In the genomic region with DNA sequence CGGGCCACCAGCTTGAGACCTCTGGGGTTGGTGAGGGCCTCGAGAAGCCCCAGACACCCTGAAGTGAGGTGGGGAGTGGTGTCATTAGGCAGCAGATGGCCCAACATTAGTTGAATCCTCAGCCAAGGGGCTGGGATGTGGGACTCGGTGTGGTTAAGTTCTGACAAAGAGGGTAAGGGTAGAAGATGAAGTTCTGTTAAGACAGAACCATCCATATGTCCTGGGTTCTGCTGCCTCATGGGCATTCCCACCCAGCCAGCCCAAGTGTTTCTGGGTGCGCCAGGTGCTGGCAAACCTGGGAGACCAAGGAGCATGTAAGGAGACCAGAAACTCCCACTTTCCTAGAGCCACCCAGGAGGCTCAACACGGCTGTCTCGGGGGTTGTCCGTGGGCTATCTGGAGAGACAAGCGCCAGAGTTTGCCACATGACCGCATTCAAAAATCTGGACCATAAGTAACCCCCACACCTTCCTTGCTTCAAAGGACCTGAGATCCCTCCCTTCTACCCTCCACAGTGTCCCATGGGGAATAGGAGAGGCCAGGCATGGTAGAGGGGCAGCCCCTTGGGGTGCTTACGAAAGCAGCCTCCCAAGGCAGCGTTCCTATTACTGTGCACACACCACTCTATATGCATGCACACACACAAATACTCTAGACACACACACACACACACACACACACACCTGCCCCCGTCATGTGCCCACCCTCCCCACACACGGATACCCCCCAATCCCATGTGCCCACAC, we compare ENCODE assay signal across 21 cellular contexts.
"Had no signal": no experiment of that assay in that cellular context is flagged by ENCODE, and none has a peak within 500 bp of the region (broad histone marks: within the 10 kb centered on the region; RNA-seq: fewer than 3 reads in every experiment).

No MANE protein-coding gene starts in this region.

- H3K4me3 Mint-ChIP-seq: activated CD4-positive, alpha-beta memory T cell treated with anti-CD3 and anti-CD28 coated beads, Interleukin-2, amount 10 ng/mL, durations not matched to agents 7 days and 5 days; activated CD8-positive, alpha-beta memory T cell treated with anti-CD3 and anti-CD28 coated beads, Interleukin-2, amount 10 ng/mL, durations not matched to agents 7 days and 5 days; activated T-helper 17 cell treated with anti-CD3 and anti-CD28 coated beads, Interleukin-2, amount 50 U/mL, for 72 hours; central memory CD8-positive, alpha-beta T cell; naive thymus-derived CD4-positive, alpha-beta T cell; stimulated activated naive CD8-positive, alpha-beta T cell treated with anti-CD3 and anti-CD28 coated beads, Interleukin-15, Interleukin-2, amounts not matched to agents 100 ng/mL and 50 ng/mL, for 24 hours; WTC11 had no signal

- H3K27ac Mint-ChIP-seq: activated CD4-positive, alpha-beta memory T cell treated with anti-CD3 and anti-CD28 coated beads, Interleukin-2, amount 10 ng/mL, durations not matched to agents 7 days and 5 days; activated CD8-positive, alpha-beta memory T cell treated with anti-CD3 and anti-CD28 coated beads, Interleukin-2, amount 10 ng/mL, durations not matched to agents 7 days and 5 days; activated T-helper 17 cell treated with anti-CD3 and anti-CD28 coated beads, Interleukin-2, amount 50 U/mL, for 72 hours; memory B cell; stimulated activated naive CD8-positive, alpha-beta T cell treated with anti-CD3 and anti-CD28 coated beads, Interleukin-15, Interleukin-2, amounts not matched to agents 100 ng/mL and 50 ng/mL, for 24 hours; WTC11 had no signal

- H3K36me3 Mint-ChIP-seq: activated CD8-positive, alpha-beta memory T cell treated with anti-CD3 and anti-CD28 coated beads, Interleukin-2, amount 10 ng/mL, durations not matched to agents 7 days and 5 days; naive thymus-derived CD4-positive, alpha-beta T cell had no signal

- H3K4me3 ChIP-seq: coronary artery, pancreas, vagina had no signal

- ATAC-seq: activated CD8-positive, alpha-beta memory T cell treated with anti-CD3 and anti-CD28 coated beads, Interleukin-2, amount 10 ng/mL, durations not matched to agents 7 days and 5 days; activated T-helper 17 cell treated with anti-CD3 and anti-CD28 coated beads, Interleukin-2, amount 50 U/mL, for 72 hours; WTC11 had no signal

- H3K27me3 ChIP-seq: brain microvascular endothelial cell, pancreas, vagina had no signal

- H3K27me3 Mint-ChIP-seq: activated CD4-positive, alpha-beta memory T cell treated with anti-CD3 and anti-CD28 coated beads, Interleukin-2, amount 10 ng/mL, durations not matched to agents 7 days and 5 days; activated CD8-positive, alpha-beta memory T cell treated with anti-CD3 and anti-CD28 coated beads, Interleukin-2, amount 10 ng/mL, durations not matched to agents 7 days and 5 days; central memory CD8-positive, alpha-beta T cell; stimulated activated naive CD8-positive, alpha-beta T cell treated with anti-CD3 and anti-CD28 coated beads, Interleukin-15, Interleukin-2, amounts not matched to agents 100 ng/mL and 50 ng/mL, for 24 hours had no signal

- DNase-seq: activated CD4-positive, alpha-beta memory T cell treated with anti-CD3 and anti-CD28 coated beads, Interleukin-2, amount 10 ng/mL, durations not matched to agents 7 days and 5 days; activated CD4-positive, alpha-beta T cell treated with anti-CD3 and anti-CD28 coated beads for 4 hours; activated CD8-positive, alpha-beta memory T cell treated with anti-CD3 and anti-CD28 coated beads, Interleukin-2, amount 10 ng/mL, durations not matched to agents 7 days and 5 days; activated naive CD4-positive, alpha-beta T cell treated with Interleukin-2 at 50 U/mL for 16 hours; brain microvascular endothelial cell; kidney glomerular epithelial cell; naive thymus-derived CD4-positive, alpha-beta T cell; stimulated activated CD4-positive, alpha-beta T cell treated with anti-CD3 and anti-CD28 coated beads, Interleukin-12 subunit alpha, Interleukin-12 subunit beta, amount 100 ng/mL, for 4 hours; stimulated activated CD4-positive, alpha-beta T cell treated with anti-CD3 and anti-CD28 coated beads, Interleukin-1b, Interleukin-23, amount 100 ng/mL, for 48 hours; stimulated activated CD8-positive, alpha-beta memory T cell treated with anti-CD3 and anti-CD28 coated beads, Interleukin-4, amount 100 ng/mL, for 48 hours; SW 1271; trophoblast cell had no signal

- H3K4me1 Mint-ChIP-seq: activated CD4-positive, alpha-beta memory T cell treated with anti-CD3 and anti-CD28 coated beads, Interleukin-2, amount 10 ng/mL, durations not matched to agents 7 days and 5 days; activated T-helper 17 cell treated with anti-CD3 and anti-CD28 coated beads, Interleukin-2, amount 50 U/mL, for 72 hours; central memory CD8-positive, alpha-beta T cell; WTC11 had no signal

- FAIRE-seq: frontal cortex, pancreas had no signal

- H3K9me3 ChIP-seq: pancreas, vagina had no signal

- H3K4me1 ChIP-seq: pancreas, vagina had no signal

- H3K27ac ChIP-seq: brain microvascular endothelial cell, coronary artery, pancreas, vagina had no signal

- H3K9me3 Mint-ChIP-seq: activated CD4-positive, alpha-beta memory T cell treated with anti-CD3 and anti-CD28 coated beads, Interleukin-2, amount 10 ng/mL, durations not matched to agents 7 days and 5 days; activated T-helper 17 cell treated with anti-CD3 and anti-CD28 coated beads, Interleukin-2, amount 50 U/mL, for 72 hours; central memory CD8-positive, alpha-beta T cell; stimulated activated naive CD8-positive, alpha-beta T cell treated with anti-CD3 and anti-CD28 coated beads, Interleukin-15, Interleukin-2, amounts not matched to agents 100 ng/mL and 50 ng/mL, for 24 hours had no signal

- H3K36me3 ChIP-seq: brain microvascular endothelial cell, pancreas, vagina had no signal
